8 cellular contexts compared by ENCODE assay signal in genomic region chr1:109790735-109791494, GRCh38. TPM values are rescaled to one million over a fixed set of nuclear protein-coding genes. Genes with fewer than 3 reads are reported as not detected.
DNase-seq lines count a peak whose midpoint lies in the region; ATAC-seq and TF ChIP-seq lines count a peak whose summit lies in the region.

No MANE protein-coding gene starts in this region.

- ATAC-seq in HG02870 (IDR thresholded peaks at IDR 0.05; ENCODE audit: unreplicated experiment): peak; percentile 53

- DNase-seq in GM12864 (ENCODE audit: low read depth) (peak; percentile 16), SKM-1 (lab: John Stamatoyannopoulos, UW; ENCODE audit: unreplicated experiment) (peak; percentile 93), iPS-NIHi11 (ENCODE audit: low spot score) (peak; percentile 62), SK-N-DZ (ENCODE audit: low spot score) (no peak), cerebellar nuclear complex (lab: John Stamatoyannopoulos, UW) (no peak)
- DNase-seq in activated naive CD4-positive, alpha-beta T cell treated with anti-CD3 and anti-CD28 coated beads, Interleukin-2, amount 50 U/mL, for 16 hours: peak; percentile 74
- DNase-seq in stimulated activated CD4-positive, alpha-beta T cell treated with anti-CD3 and anti-CD28 coated beads, Interleukin-4, amount 100 ng/mL, for 4 hours: peak; percentile 65 to 81

- H3K4me3 ChIP-seq in GM12864 (ENCODE audit: low read depth, low read length): no peak overlapping the region

- TF ChIP-seq CTCF in GM12864 (IDR thresholded peaks at IDR 0.05; ENCODE audit: low read depth, low read length, missing control alignments): peak; percentile 28

RNA-seq across cellular contexts. Expression of gene EPS8L3, which starts 27.2 kb away (rescaled TPM):
- polyA plus RNA-seq in SK-N-DZ (2014; cell fraction: cytosol; rRNA removed): 0.63 and 1.2 TPM in 2 replicates
- polyA plus RNA-seq in SK-N-DZ (2014; cell fraction: nucleus; rRNA removed): 0.64 and 21.2 TPM in 2 replicates

RNA-seq across cellular contexts. Expression of gene GSTM3, which starts 50.1 kb away (rescaled TPM):
- 127 and 135 TPM in 2 replicates for polyA plus RNA-seq in SK-N-DZ (2014; cell fraction: cytosol; rRNA removed)
- 72.0 and 83.5 TPM in 2 replicates for polyA plus RNA-seq in SK-N-DZ (2014; cell fraction: nucleus; rRNA removed)

Comparison
In these comparisons a context has a peak if more than half of its experiments do, and no peak if none do; other contexts are left out.
1. DNase-seq: peak in GM12864 (single experiment), SKM-1 (single experiment), activated naive CD4-positive, alpha-beta T cell treated with anti-CD3 and anti-CD28 coated beads, Interleukin-2, amount 50 U/mL, for 16 hours (single experiment), iPS-NIHi11 (single experiment) and stimulated activated CD4-positive, alpha-beta T cell treated with anti-CD3 and anti-CD28 coated beads, Interleukin-4, amount 100 ng/mL, for 4 hours (2 of 2); none in SK-N-DZ (single experiment) and cerebellar nuclear complex (0 of 2).